ENCODE assay signal across 30 cellular contexts in the genomic region with DNA sequence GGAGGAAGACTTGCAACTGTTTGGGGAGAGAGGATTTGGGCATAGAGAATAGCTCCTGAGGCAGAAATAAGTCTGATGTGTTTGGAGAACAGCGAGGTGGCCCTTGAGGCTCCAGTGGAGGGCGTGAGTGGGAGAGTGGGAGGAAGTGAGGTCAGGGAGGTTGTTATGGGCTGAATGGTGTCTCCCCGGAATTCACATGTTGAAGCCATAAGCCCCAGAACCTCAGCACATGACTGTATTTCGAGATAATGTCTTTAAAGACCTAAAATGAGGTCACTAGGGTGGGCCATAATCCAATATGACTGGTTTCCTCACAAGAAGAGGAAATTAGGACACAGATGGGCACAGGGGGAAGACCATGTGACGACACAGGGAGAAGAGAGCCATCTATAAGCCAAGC.
"Had no signal": no experiment of that assay in that cellular context is flagged by ENCODE, and none has a peak within 500 bp of the region (broad histone marks: within the 10 kb centered on the region; RNA-seq: fewer than 3 reads in every experiment).

No MANE protein-coding gene starts in this region.

- H3K4me1 ChIP-seq: ascending aorta, foreskin keratinocyte, gastrocnemius medialis, heart left ventricle had no signal

- FAIRE-seq: bronchial epithelial cell had no signal

- DNase-seq: activated CD4-positive, alpha-beta memory T cell treated with anti-CD3 and anti-CD28 coated beads, Interleukin-2, amount 10 ng/mL, durations not matched to agents 7 days and 5 days; activated CD4-positive, alpha-beta T cell treated with anti-CD3 and anti-CD28 coated beads for 1 hour; activated CD4-positive, alpha-beta T cell treated with anti-CD3 and anti-CD28 coated beads for 4 hours; activated CD4-positive, alpha-beta T cell treated with anti-CD3 and anti-CD28 coated beads, Interleukin-2, amount 10 ng/mL, durations not matched to agents 7 days and 5 days; activated CD4-positive, alpha-beta T cell treated with anti-CD3 and anti-CD28 coated beads, Interleukin-2, amount 50 U/mL, for 4 hours; activated CD8-positive, alpha-beta memory T cell treated with anti-CD3 and anti-CD28 coated beads, Interleukin-2, amount 50 U/mL, for 48 hours; activated gamma-delta T cell; activated naive CD4-positive, alpha-beta T cell; activated naive CD4-positive, alpha-beta T cell treated with anti-CD3 and anti-CD28 coated beads, Interleukin-2, amount 10 ng/mL, durations not matched to agents 7 days and 5 days; activated naive CD8-positive, alpha-beta T cell treated with anti-CD3 and anti-CD28 coated beads, Interleukin-2, amount 10 ng/mL, durations not matched to agents 7 days and 5 days; activated T-cell treated with anti-CD3 and anti-CD28 coated beads for 4 hours; activated T-cell treated with anti-CD3 and anti-CD28 coated beads, Interleukin-2, amount 50 U/mL, for 24 hours; activated T-cell treated with anti-CD3 and anti-CD28 coated beads, Interleukin-2, amount 50 U/mL, for 72 hours; dorsolateral prefrontal cortex; effector memory CD4-positive, alpha-beta T cell; endodermal cell; foreskin keratinocyte; gastrocnemius medialis; glutamatergic neuron; heart left ventricle; T-helper 1 cell; T-helper 17 cell; T1000 had no signal

- H3K9me3 ChIP-seq: ascending aorta, gastrocnemius medialis had no signal

- H3K36me3 ChIP-seq: ascending aorta, gastrocnemius medialis, heart left ventricle had no signal

- H3K27me3 ChIP-seq: ascending aorta, dorsolateral prefrontal cortex, foreskin keratinocyte, gastrocnemius medialis, heart left ventricle had no signal

- ATAC-seq: activated naive CD4-positive, alpha-beta T cell treated with anti-CD3 and anti-CD28 coated beads, Interleukin-2, amount 50 U/mL, for 72 hours; activated T-cell treated with anti-CD3 and anti-CD28 coated beads, Interleukin-2, amount 50 U/mL, for 72 hours; esophagus mucosa; foreskin keratinocyte; gastrocnemius medialis; T-helper 17 cell; WTC11 had no signal

- H3K4me3 ChIP-seq: ascending aorta, coronary artery, dorsolateral prefrontal cortex, gastrocnemius medialis, heart left ventricle had no signal

- H3K27ac ChIP-seq: ascending aorta, coronary artery, dorsolateral prefrontal cortex, foreskin keratinocyte, gastrocnemius medialis, heart left ventricle, VCaP had no signal
